Comparison of ENCODE assay signal across 9 cellular contexts in genomic region chr17:34637548-34638525, GRCh38. TPM values are rescaled to one million over a fixed set of nuclear protein-coding genes. Genes with fewer than 3 reads are reported as not detected.
A peak's percentile ranks its signal among the peaks of the same experiment; 100 is the strongest.
DNase-seq lines count a peak whose midpoint lies in the region; ATAC-seq, FAIRE-seq and TF ChIP-seq lines count a peak whose summit lies in the region.
"Had no signal": no experiment of that assay in that cellular context is flagged by ENCODE, and none has a peak within 500 bp of the region (broad histone marks: within the 10 kb centered on the region; RNA-seq: fewer than 3 reads in every experiment).

No MANE protein-coding gene starts in this region.

- POLR2A ChIA-PET in H1 (lab: Charles Lee; ENCODE audit: partially characterized antibody) = interaction anchor here (1.0 kb wide), 1 partner anchor 55 kb away, joined by 3 read pairs; no protein-coding TSS in a partner anchor

- peak; percentile 88 for ATAC-seq in CD4-positive, CD25-positive, alpha-beta regulatory T cell (ENCODE audit: low read depth in 2 of 2)
- ATAC-seq in mucosa of descending colon = peak; percentile 88
- ATAC-seq in GM21786 (IDR thresholded peaks at IDR 0.05; ENCODE audit: unreplicated experiment) = no peak

- peaks cover 0 to 2% (median 0%) of the 10 kb centered on the region in 7 donors for H3K9me3 Mint-ChIP-seq in CD4-positive, CD25-positive, alpha-beta regulatory T cell
- H3K9me3 Mint-ChIP-seq in H9 = no peaks in the 10 kb centered on the region; a peak in 1 of 5 replicates

- H3K4ac ChIP-seq in H9 (ENCODE audit: low read depth, low read length) = no peak overlapping the region
- no peak overlapping the region for H3K4ac ChIP-seq in H1 (replicated peaks; ENCODE audit: insufficient read length, low read depth, low read length)

- no peaks in the 10 kb centered on the region for H3K79me2 ChIP-seq in H9 (ENCODE audit: insufficient read depth, low read length)
- no peaks in the 10 kb centered on the region for H3K79me2 ChIP-seq in H1 (ENCODE audit: control insufficient read depth in 1 of 2, insufficient read depth in 2 of 2, low read length in 2 of 2)

- peak; percentile 59 to 83 (median 76) for DNase-seq in CD4-positive, CD25-positive, alpha-beta regulatory T cell
- DNase-seq in H9 (peak; percentile 92), NCI-H774 (lab: John Stamatoyannopoulos, UW) (peak; percentile 63), H1 (ENCODE audit: low read depth in 1 of 2, low spot score in 2 of 2) (peak; percentile 51 to 89), mucosa of descending colon (peak; percentile 66 to 87 (median 80))
- peak; percentile 59 to 65 for DNase-seq in activated CD8-positive, alpha-beta memory T cell treated with anti-CD3 and anti-CD28 coated beads for 4 hours (ENCODE audit: low read depth in 2 of 2)
- DNase-seq in stimulated activated CD8-positive, alpha-beta memory T cell treated with anti-CD3 and anti-CD28 coated beads, Interleukin-2, amount 100 ng/mL, for 1 hour (ENCODE audit: low read depth in 2 of 2) = peak; percentile 52 to 63

- H4K91ac ChIP-seq in H9 (ENCODE audit: insufficient read length, low read depth, low read length) (no peak overlapping the region), H1 (replicated peaks; ENCODE audit: insufficient read length, low read length) (no peak overlapping the region)

- H2BK12ac ChIP-seq in H9 (ENCODE audit: insufficient read length, low read depth, low read length) = no peak overlapping the region
- H2BK12ac ChIP-seq in H1 (ENCODE audit: low read depth, low read length) = no peak overlapping the region

- no peak overlapping the region for H2BK120ac ChIP-seq in H9 (ENCODE audit: low read depth, low read length, poor library complexity, severe bottlenecking)
- no peak overlapping the region for H2BK120ac ChIP-seq in H1 (replicated peaks; ENCODE audit: low read depth, low read length)

- no peak overlapping the region for H3K56ac ChIP-seq in H9 (ENCODE audit: insufficient read length, low read depth, low read length)
- no peak overlapping the region for H3K56ac ChIP-seq in H1 (replicated peaks; ENCODE audit: insufficient read length, low read depth, low read length)

- no peak overlapping the region for H3K23ac ChIP-seq in H9 (ENCODE audit: insufficient read length, low read depth, low read length)
- H3K23ac ChIP-seq in H1 (ENCODE audit: insufficient read length) = no peak overlapping the region

- no peak overlapping the region for H2AFZ ChIP-seq in H9 (ENCODE audit: low read length)
- no peak overlapping the region for H2AFZ ChIP-seq in H1 (ENCODE audit: low read length)

- no peak overlapping the region; the same call in 1 of the 2 replicates for H3K14ac ChIP-seq in H9 (ENCODE audit: insufficient read depth, low read length)
- no peak overlapping the region for H3K14ac ChIP-seq in H1 (ENCODE audit: insufficient read length)

- CTCF ChIA-PET in H1 (lab: Charles Lee; ENCODE audit: partially characterized antibody) = interaction anchor here (0.6 to 8.0 kb wide), 48 partner anchors 9 to 315 kb away, joined by 3 to 76 read pairs (median 4); no protein-coding TSS in a partner anchor

- no peak for TF ChIP-seq EP300 in H1 (IDR thresholded peaks at IDR 0.05; ENCODE audit: borderline replicate concordance in 1 of 2, low read depth in 2 of 2, low read length in 2 of 2)

- TF ChIP-seq RAD21 in H1 (IDR thresholded peaks at IDR 0.05 in 1 of 2, conservative IDR thresholded peaks at IDR 0.05 in 1 of 2; ENCODE audit: low read depth in 2 of 2, low read length in 2 of 2) = peak; percentile 87 to 91

- no peak overlapping the region for H2AK5ac ChIP-seq in H9 (ENCODE audit: insufficient read length, low read length)
- no peak overlapping the region for H2AK5ac ChIP-seq in H1 (ENCODE audit: low read depth, low read length)

- peaks cover 13% of the 10 kb centered on the region for H3K4me1 ChIP-seq in CD4-positive, CD25-positive, alpha-beta regulatory T cell (ENCODE audit: control insufficient read depth, insufficient read depth, low read length, poor library complexity, severe bottlenecking)
- H3K4me1 ChIP-seq in H9 (ENCODE audit: insufficient read depth, low read length) = peaks cover 2% of the 10 kb centered on the region; the same call in 1 of the 2 replicates
- H3K4me1 ChIP-seq in H1 (replicated peaks in 1 of 4; ENCODE audit: control insufficient read depth in 3 of 4, insufficient read depth in 4 of 4, low read length in 3 of 4) = peaks cover 0 to 16% (median 2%) of the 10 kb centered on the region in 4 experiments; a peak in 5 of 7 replicates
- no peaks in the 10 kb centered on the region for H3K4me1 ChIP-seq in mucosa of descending colon (ENCODE audit: low read depth)

- no peaks in the 10 kb centered on the region for H3K9me3 ChIP-seq in CD4-positive, CD25-positive, alpha-beta regulatory T cell (ENCODE audit: control insufficient read depth in 2 of 2, low read length in 2 of 2)
- H3K9me3 ChIP-seq in H9 (ENCODE audit: control insufficient read depth, low read depth, low read length) = no peaks in the 10 kb centered on the region
- no peaks in the 10 kb centered on the region for H3K9me3 ChIP-seq in H1 (ENCODE audit: insufficient read depth in 2 of 2, low read depth in 1 of 2, low read length in 1 of 2)
- H3K9me3 ChIP-seq in mucosa of descending colon = no peaks in the 10 kb centered on the region

- no peaks in the 10 kb centered on the region for H4K20me1 ChIP-seq in H9 (ENCODE audit: control insufficient read depth, insufficient read depth, insufficient read length)
- H4K20me1 ChIP-seq in H1 (replicated peaks in 1 of 2; ENCODE audit: control insufficient read depth in 1 of 2, insufficient read depth in 2 of 2, low read length in 2 of 2) = no peaks in the 10 kb centered on the region

- TF ChIP-seq POLR2A in H1 (IDR thresholded peaks at IDR 0.05; ENCODE audit: control extremely low read depth in 1 of 2, low read depth in 2 of 2, low read length in 2 of 2) = no peak

- H2BK15ac ChIP-seq in H9 (ENCODE audit: low read depth, low read length) (no peak overlapping the region), H1 (ENCODE audit: low read length) (no peak overlapping the region)

- H3K23me2 ChIP-seq in H9 (ENCODE audit: insufficient read length, low read depth, low read length, poor library complexity, severe bottlenecking) (no peaks in the 10 kb centered on the region), H1 (ENCODE audit: low read depth, low read length) (no peaks in the 10 kb centered on the region)

- peak; percentile 91 for TF ChIP-seq CTCF in H9 (conservative IDR thresholded peaks at IDR 0.05)
- peak; percentile 87 to 98 (median 92) for TF ChIP-seq CTCF in H1 (IDR thresholded peaks at IDR 0.05; ENCODE audit: control extremely low read depth in 1 of 3, insufficient read depth in 1 of 3, low read depth in 1 of 3, low read length in 3 of 3)
- TF ChIP-seq CTCF in mucosa of descending colon (IDR thresholded peaks at IDR 0.05) = peak; percentile 72

- H3K9ac ChIP-seq in H9 (ENCODE audit: extremely low read depth, insufficient read length, low read length) (no peak overlapping the region), H1 (replicated peaks in 1 of 4; ENCODE audit: extremely low read depth in 1 of 4, low read depth in 3 of 4, low read length in 3 of 4) (no peak overlapping the region)

- H3K4me1 Mint-ChIP-seq in CD4-positive, CD25-positive, alpha-beta regulatory T cell = peaks cover 0 to 26% (median 0%) of the 10 kb centered on the region in 4 donors
- peaks cover 14 to 16% of the 10 kb centered on the region in 2 experiments for H3K4me1 Mint-ChIP-seq in H9

- no peak overlapping the region for H3K18ac ChIP-seq in H9 (ENCODE audit: insufficient read length, low read depth, low read length)
- H3K18ac ChIP-seq in H1 (ENCODE audit: extremely low read depth, low read length) = no peak overlapping the region

- intact Hi-C loops in mucosa of descending colon (cut with DNase I, micrococcal nuclease) = loop anchor here (10.0 kb wide), 1 partner anchor 213 kb away; no protein-coding TSS in a partner anchor

- H3K36me3 Mint-ChIP-seq in CD4-positive, CD25-positive, alpha-beta regulatory T cell = no peaks in the 10 kb centered on the region
- H3K36me3 Mint-ChIP-seq in H9 (ENCODE audit: insufficient read depth in 1 of 3, low read depth in 3 of 3) = no peaks in the 10 kb centered on the region

- peaks cover 3% of the 10 kb centered on the region for H3K27me3 ChIP-seq in CD4-positive, CD25-positive, alpha-beta regulatory T cell (ENCODE audit: control insufficient read depth, insufficient read depth, low read length)
- no peaks in the 10 kb centered on the region; the same call in 1 of the 2 replicates for H3K27me3 ChIP-seq in H9 (ENCODE audit: insufficient read depth, low read length)
- peaks cover 2 to 27% (median 18%) of the 10 kb centered on the region in 4 experiments; a peak in 6 of 7 replicates for H3K27me3 ChIP-seq in H1 (replicated peaks in 1 of 4; ENCODE audit: control insufficient read depth in 3 of 4, extremely low read depth in 1 of 4, insufficient read depth in 3 of 4, low read length in 3 of 4)

- WGBS in H9 (ENCODE audit: extremely low coverage, insufficient read length, low lambda C conversion rate) = no CpG with 5 or more reads among the region's 73 CpGs
- 61% methylated on average over 64 of the region's 73 CpGs; no CpG with 5 or more reads in 1 of the 2 experiments for WGBS in H1 (ENCODE audit: extremely low coverage in 1 of 2, insufficient coverage in 1 of 2, insufficient read length in 1 of 2, insufficient replicate concordance in 2 of 2, low coverage in 1 of 2, low lambda C conversion rate in 2 of 2, missing lambda C conversion rate in 1 of 2), 2 experiments

- peak overlapping the region; percentile 13 for H3K4me3 ChIP-seq in CD4-positive, CD25-positive, alpha-beta regulatory T cell (ENCODE audit: low read depth, low read length)
- peak overlapping the region in 1 of 4 experiments; percentile 36; a peak in 2 of 8 replicates for H3K4me3 ChIP-seq in H1 (ENCODE audit: extremely low read depth in 1 of 4, insufficient read depth in 2 of 4, low read depth in 3 of 4, low read length in 4 of 4)
- no peak overlapping the region for H3K4me3 ChIP-seq in mucosa of descending colon

- peak; percentile 52 for FAIRE-seq in H1 (lab: Jason Lieb, UNC)

- no peak overlapping the region for H2BK20ac ChIP-seq in H9 (ENCODE audit: low read depth, low read length, poor library complexity, severe bottlenecking)
- no peak overlapping the region for H2BK20ac ChIP-seq in H1 (ENCODE audit: low read length)

- H2BK5ac ChIP-seq in H9 (ENCODE audit: insufficient read length, low read length) = no peak overlapping the region
- 0 out of 2 replicates have a peak overlapping the region, but pooled peaks have one; percentile 21 for H2BK5ac ChIP-seq in H1 (ENCODE audit: low read depth, low read length)

- no peak overlapping the region for H4K8ac ChIP-seq in H9 (replicated peaks; ENCODE audit: insufficient read length, low read depth, low read length)
- H4K8ac ChIP-seq in H1 (ENCODE audit: extremely low read depth, insufficient read depth, low read length) = peak overlapping the region; percentile 82

- no peaks in the 10 kb centered on the region for H3K36me3 ChIP-seq in CD4-positive, CD25-positive, alpha-beta regulatory T cell (ENCODE audit: control insufficient read depth, insufficient read depth, low read length)
- H3K36me3 ChIP-seq in H1 (ENCODE audit: control insufficient read depth in 2 of 4, insufficient read depth in 4 of 4, low read length in 3 of 4) (no peaks in the 10 kb centered on the region), mucosa of descending colon (ENCODE audit: low read depth) (no peaks in the 10 kb centered on the region)

- no peak overlapping the region for H4K5ac ChIP-seq in H9 (ENCODE audit: insufficient read length, low read depth, low read length)
- H4K5ac ChIP-seq in H1 (ENCODE audit: insufficient read length, low read depth, low read length) = no peak overlapping the region

- peaks cover 19% of the 10 kb centered on the region for H3K27me3 Mint-ChIP-seq in CD4-positive, CD25-positive, alpha-beta regulatory T cell
- peaks cover 77% of the 10 kb centered on the region for H3K27me3 Mint-ChIP-seq in H9 (ENCODE audit: low read depth)

- peak overlapping the region in 2 of 3 donors; percentile 69 to 76 for H3K27ac Mint-ChIP-seq in CD4-positive, CD25-positive, alpha-beta regulatory T cell
- H3K27ac Mint-ChIP-seq in H9 = no peak overlapping the region

- no peak overlapping the region for H3T11ph ChIP-seq in H9 (ENCODE audit: low read length)

- H3K4me2 ChIP-seq in H9 (ENCODE audit: insufficient read depth, insufficient read length, low read length) = no peak overlapping the region
- peak overlapping the region in 1 of 2 experiments; percentile 42; a peak in 2 of 4 replicates for H3K4me2 ChIP-seq in H1 (ENCODE audit: insufficient read depth in 1 of 2, low read depth in 2 of 2, low read length in 2 of 2)

- no peaks in the 10 kb centered on the region for H3K79me1 ChIP-seq in H9 (ENCODE audit: insufficient read depth, low read depth, low read length, poor library complexity, severe bottlenecking)
- no peaks in the 10 kb centered on the region for H3K79me1 ChIP-seq in H1 (ENCODE audit: low read depth, low read length)

- peak overlapping the region; percentile 81 to 90 (median 85) for H3K4me3 Mint-ChIP-seq in CD4-positive, CD25-positive, alpha-beta regulatory T cell
- H3K4me3 Mint-ChIP-seq in H9 = no peak overlapping the region

- no peak overlapping the region for H3K27ac ChIP-seq in CD4-positive, CD25-positive, alpha-beta regulatory T cell (ENCODE audit: insufficient read depth, low read length, poor library complexity, severe bottlenecking)
- no peak overlapping the region for H3K27ac ChIP-seq in H9 (ENCODE audit: insufficient read length, low read depth, low read length)
- H3K27ac ChIP-seq in H1 (ENCODE audit: low read depth, low read length) = no peak overlapping the region

RNA-seq across cellular contexts. Expression of gene TMEM132E, which starts 58.5 kb away (rescaled TPM):
- not detected for total RNA-seq in CD4-positive, CD25-positive, alpha-beta regulatory T cell
- under 1 TPM; 0.06 to 0.55 (median 0.25) TPM for polyA plus RNA-seq in CD4-positive, CD25-positive, alpha-beta regulatory T cell
- total RNA-seq in H9 (2021) (0.15 and 0.42 TPM in 2 replicates), mucosa of descending colon (under 1 TPM in 2 of 3 donors, not detected in 1; 0.10 to 0.13 TPM)
- total RNA-seq in H1 (2021; fragmentation: NEBNext Ultra II Directional; extraction: Animal tissue kit (Norgen Biotek cat#: 25700)) = 0.31 and 0.45 TPM in 2 replicates
- polyA plus RNA-seq in H1 (2011; rRNA removed) = 0.60 and 0.67 TPM in 2 replicates
- polyA plus RNA-seq in H1 (2011; cell fraction: cytosol; rRNA removed) = 0.35 TPM
- 2.6 TPM for polyA plus RNA-seq in H1 (2011; cell fraction: nucleus; rRNA removed)
- 0.18 to 0.65 TPM (median 0.55 TPM) in 4 replicates for polyA plus RNA-seq in H1 (2012, experiment 1 of 2)
- polyA plus RNA-seq in H1 (2012, experiment 2 of 2) = 0.26 TPM
- 0.32 TPM for polyA plus RNA-seq in H1 (2013, experiment 1 of 2)
- polyA plus RNA-seq in H1 (2013, experiment 2 of 2) = 0.17 TPM
- polyA minus RNA-seq in H1 (2011; rRNA and poly(A)+ RNA removed) = 0.24 and 0.69 TPM in 2 replicates
- 0.22 TPM for polyA minus RNA-seq in H1 (2011; cell fraction: cytosol; rRNA and poly(A)+ RNA removed)
- polyA minus RNA-seq in H1 (2011; cell fraction: nucleus; rRNA and poly(A)+ RNA removed) = 0.40 TPM
- total RNA-seq: T-helper 2 cell treated with Interferon-gamma antibody and Interleukin-4, amounts not matched to agents 100 ng/mL and 5 ng/mL, for 36 hours had no signal

Comparison
In these comparisons a context has a peak if more than half of its experiments do, and no peak if none do; other contexts are left out.
1. H3K27ac Mint-ChIP-seq: peak in CD4-positive, CD25-positive, alpha-beta regulatory T cell (2 of 3); none in H9 (0 of 3).
2. H3K4me3 Mint-ChIP-seq: peak in CD4-positive, CD25-positive, alpha-beta regulatory T cell (4 of 4); none in H9 (0 of 2).
3. Peak in every context shown above with its lines, with median percentiles within 50 percentile points of each other: DNase-seq and CTCF ChIP-seq.